1 cellular context compared by ENCODE assay signal in the genomic region with DNA sequence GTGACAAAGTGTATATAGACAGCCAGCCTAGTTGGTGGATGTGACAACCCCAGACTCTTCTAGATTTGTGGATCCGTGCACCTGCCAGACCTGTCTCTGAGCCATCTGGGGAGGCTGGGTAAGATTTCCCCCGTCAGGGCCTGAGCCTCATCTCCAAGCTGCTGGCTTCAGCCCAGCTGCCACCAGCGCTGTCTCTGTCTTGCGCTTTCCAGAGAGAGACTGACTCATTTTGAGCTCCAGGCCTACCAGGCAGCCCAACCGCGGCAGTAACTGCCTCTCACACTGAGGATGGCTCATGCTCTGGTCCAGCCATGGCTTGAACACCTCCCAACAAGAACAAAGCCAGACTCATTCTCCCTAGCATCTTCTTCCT.
TF ChIP-seq lines count a peak whose summit lies in the region.

No MANE protein-coding gene starts in this region.

TF ChIP-seq in GM12878, 131 proteins besides CTCF, POLR2A, EP300 and RAD21:
- TF ChIP-seq JUNB (IDR thresholded peaks at IDR 0.05) (peak; percentile 43; the same call in 1 of the 2 replicates), IRF4 (IDR thresholded peaks at IDR 0.05; ENCODE audit: low read depth, low read length) (0 out of 2 replicates have a peak, but pooled peaks have one; percentile 54), TCF3 (IDR thresholded peaks at IDR 0.05; ENCODE audit: borderline replicate concordance, insufficient read depth, low read depth, low read length) (peak; percentile 80; the same call in 1 of the 2 replicates), NFXL1 (IDR thresholded peaks at IDR 0.05; ENCODE audit: borderline replicate concordance) (no peak), TAF1 (IDR thresholded peaks at IDR 0.05; ENCODE audit: borderline replicate concordance, low read depth, low read length) (peak; percentile 48; the same call in 1 of the 2 replicates), HDAC2 (IDR thresholded peaks at IDR 0.05) (no peak), JUND (IDR thresholded peaks at IDR 0.05; ENCODE audit: low read depth, low read length) (0 out of 2 replicates have a peak, but pooled peaks have one; percentile 8), BCL11A (IDR thresholded peaks at IDR 0.05; ENCODE audit: low read depth, low read length) (0 out of 2 replicates have a peak, but pooled peaks have one; percentile 9), TCF12 (IDR thresholded peaks at IDR 0.05; ENCODE audit: low read depth, low read length) (peak; percentile 94)
